ENCODE assay signal across 8 cellular contexts in genomic region chr6:111972714-111973678, GRCh38.
A peak's percentile ranks its signal among the peaks of the same experiment; 100 is the strongest.
DNase-seq lines count a peak whose midpoint lies in the region; ATAC-seq and TF ChIP-seq lines count a peak whose summit lies in the region.

No MANE protein-coding gene starts in this region.

- POLR2A ChIA-PET in Caco-2 (lab: Charles Lee), result no interaction called here

- H3K27me3 ChIP-seq in Caco-2 (replicated peaks; ENCODE audit: control insufficient read depth, insufficient read depth, low read length) (no peaks in the 10 kb centered on the region), right cardiac atrium (ENCODE audit: control insufficient read depth, insufficient read depth) (no peaks in the 10 kb centered on the region)

- BruUV-seq in Caco-2 (replicated peaks; lab: Mats Ljungman, UMichigan), result no TSS peak

- H3K4me3 ChIP-seq in Caco-2 (ENCODE audit: low read depth, low read length), result no peak overlapping the region
- H3K4me3 ChIP-seq in right cardiac atrium (ENCODE audit: low read length), result no peak overlapping the region

- TF ChIP-seq CTCF in Caco-2 (IDR thresholded peaks at IDR 0.05; ENCODE audit: insufficient read depth in 1 of 2, low read depth in 1 of 2, low read length in 1 of 2, severe bottlenecking in 1 of 2, unreplicated experiment in 1 of 2), result no peak

- peaks cover 11% of the 10 kb centered on the region for H3K4me1 Mint-ChIP-seq in Caco-2 (ENCODE audit: low read depth, unreplicated experiment)

- peak; percentile 84 to 94 for ATAC-seq in right cardiac atrium

- DNase-seq in Caco-2 (peak in 1 of 2 experiments; percentile 38), SIG-M5 treated with dmso at 0.1 percent for 504 hours (lab: John Stamatoyannopoulos, UW; ENCODE audit: unreplicated experiment) (peak; percentile 60), right cardiac atrium (peak; percentile 56 to 70 (median 56)), DMS153 (lab: John Stamatoyannopoulos, UW) (no peak), HuH-7 (ENCODE audit: low spot score) (no peak), NCI-H1694 treated with DMSO at 0.1 percent for 48 hours (lab: John Stamatoyannopoulos, UW) (no peak)
- DNase-seq in activated naive CD4-positive, alpha-beta T cell treated with anti-CD3 and anti-CD28 coated beads, Interleukin-2, amount 50 U/mL, for 16 hours, result peak; percentile 73
- DNase-seq in stimulated activated CD4-positive, alpha-beta T cell treated with anti-CD3 and anti-CD28 coated beads, Interleukin-1b, Interleukin-23, amount 100 ng/mL, for 48 hours, result peak; percentile 77

- H3K9me3 ChIP-seq in Caco-2 (no peaks in the 10 kb centered on the region), right cardiac atrium (ENCODE audit: control insufficient read depth, low read length) (no peaks in the 10 kb centered on the region)

- no peaks in the 10 kb centered on the region for H3K36me3 Mint-ChIP-seq in Caco-2 (ENCODE audit: insufficient read depth, unreplicated experiment)

- no peaks in the 10 kb centered on the region for H3K36me3 ChIP-seq in Caco-2 (ENCODE audit: control insufficient read depth, insufficient read depth, low read length)

- no peaks in the 10 kb centered on the region for H3K9me3 Mint-ChIP-seq in Caco-2 (ENCODE audit: unreplicated experiment)

- peak overlapping the region; percentile 85 for H3K27ac ChIP-seq in right cardiac atrium (ENCODE audit: low read length)

- H3K27ac Mint-ChIP-seq in Caco-2 (ENCODE audit: unreplicated experiment), result peak overlapping the region; percentile 76

- H3K4me3 Mint-ChIP-seq in Caco-2 (ENCODE audit: unreplicated experiment), result peak overlapping the region; percentile 42

- CTCF ChIA-PET in Caco-2 (lab: Charles Lee), result no interaction called here

- peaks cover 9% of the 10 kb centered on the region; the same call in 1 of the 2 replicates for H3K4me1 ChIP-seq in Caco-2
- no peaks in the 10 kb centered on the region for H3K4me1 ChIP-seq in right cardiac atrium (ENCODE audit: control insufficient read depth, insufficient read depth, low read length)

- H3K27me3 Mint-ChIP-seq in Caco-2 (ENCODE audit: insufficient read depth, unreplicated experiment), result peaks cover 3% of the 10 kb centered on the region

- intact Hi-C loops in Caco-2 (cut with micrococcal nuclease; ENCODE audit: unreplicated experiment) (no loop called here), right cardiac atrium (cut with DNase I) (loop anchor here in 2 of 4 donors (10.0 kb wide), 2 partner anchors 78 to 88 kb away; no protein-coding TSS in a partner anchor)

- WGBS in right cardiac atrium, result 36% methylated on average over 16 of the region's 16 CpGs

Comparison
In these comparisons a context has a peak if more than half of its experiments do, and no peak if none do; other contexts are left out.
1. DNase-seq: peak in SIG-M5 treated with dmso at 0.1 percent for 504 hours (single experiment), activated naive CD4-positive, alpha-beta T cell treated with anti-CD3 and anti-CD28 coated beads, Interleukin-2, amount 50 U/mL, for 16 hours (single experiment), right cardiac atrium (3 of 3) and stimulated activated CD4-positive, alpha-beta T cell treated with anti-CD3 and anti-CD28 coated beads, Interleukin-1b, Interleukin-23, amount 100 ng/mL, for 48 hours (single experiment); none in DMS153 (single experiment), HuH-7 (single experiment) and NCI-H1694 treated with DMSO at 0.1 percent for 48 hours (single experiment).